Comparison of ENCODE assay signal across 14 cellular contexts in the genomic region with DNA sequence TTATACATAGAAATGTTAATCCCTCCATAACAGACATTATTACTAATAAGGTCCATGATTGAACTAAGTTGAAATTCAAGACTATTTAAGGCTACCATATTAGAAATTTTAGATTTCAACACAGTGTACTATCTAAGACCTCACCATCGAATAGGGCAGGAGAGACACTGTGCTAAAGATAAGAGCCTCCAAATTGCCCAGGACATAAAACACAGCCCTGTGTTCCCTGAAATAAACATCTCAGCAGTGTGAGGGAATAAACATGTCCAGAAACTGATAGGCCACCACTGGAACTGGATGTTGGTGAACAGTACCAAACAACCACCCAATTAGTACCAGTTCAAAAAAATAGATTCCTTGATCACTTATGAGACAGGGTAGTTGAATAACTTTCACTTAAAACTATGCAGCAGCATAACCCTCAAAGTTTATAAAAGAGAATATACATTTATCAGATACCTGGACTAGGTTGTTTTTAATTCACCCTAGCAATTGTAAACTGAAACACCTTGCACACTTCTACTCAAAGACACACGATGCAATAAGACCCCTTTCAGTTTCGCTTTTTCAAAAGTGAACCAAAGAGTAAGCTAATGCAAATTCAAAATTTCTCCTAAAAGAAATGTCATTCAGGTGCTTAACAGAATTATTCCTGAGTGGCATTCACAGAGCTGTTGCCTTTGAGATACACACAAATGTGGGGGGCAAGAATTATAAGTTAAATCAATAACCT. TPM values are rescaled to one million over a fixed set of nuclear protein-coding genes. Genes with fewer than 3 reads are reported as not detected.
A peak's percentile ranks its signal among the peaks of the same experiment; 100 is the strongest.
DNase-seq lines count a peak whose midpoint lies in the region; ATAC-seq and TF ChIP-seq lines count a peak whose summit lies in the region.
"Had no signal": no experiment of that assay in that cellular context is flagged by ENCODE, and none has a peak within 500 bp of the region (broad histone marks: within the 10 kb centered on the region; RNA-seq: fewer than 3 reads in every experiment).

No MANE protein-coding gene starts in this region.

- peak; percentile 37 for DNase-seq in GM12865 (ENCODE audit: low read depth)
- DNase-seq in effector memory CD8-positive, alpha-beta T cell: no peak
- no peak for DNase-seq in anterior cingulate cortex (lab: John Stamatoyannopoulos, UW)
- no peak for DNase-seq in NCI-H1105 (lab: John Stamatoyannopoulos, UW)
- DNase-seq in activated naive CD4-positive, alpha-beta T cell treated with anti-CD3 and anti-CD28 coated beads for 36 hours: no peak
- no peak for DNase-seq in mesothelial cell of epicardium (ENCODE audit: low spot score in 2 of 2, unreplicated experiment in 2 of 2)
- DNase-seq: colonic mucosa, NCI-H1092 treated with DMSO at 0.1 percent for 48 hours, NCI-H446, right lobe of liver had no signal

- no peaks in the 10 kb centered on the region for H3K9me3 Mint-ChIP-seq in effector memory CD8-positive, alpha-beta T cell
- no peaks in the 10 kb centered on the region for H3K9me3 Mint-ChIP-seq in activated naive CD4-positive, alpha-beta T cell treated with anti-CD3 and anti-CD28 coated beads for 36 hours
- no peaks in the 10 kb centered on the region for H3K9me3 Mint-ChIP-seq in mesothelial cell of epicardium
- H3K9me3 Mint-ChIP-seq: neural crest cell had no signal

- H3K4me3 Mint-ChIP-seq in effector memory CD8-positive, alpha-beta T cell: peak overlapping the region; percentile 11 to 67
- no peak overlapping the region for H3K4me3 Mint-ChIP-seq in activated naive CD4-positive, alpha-beta T cell treated with anti-CD3 and anti-CD28 coated beads for 36 hours
- no peak overlapping the region for H3K4me3 Mint-ChIP-seq in mesothelial cell of epicardium
- H3K4me3 Mint-ChIP-seq: neural crest cell had no signal

- H3K4me1 Mint-ChIP-seq in effector memory CD8-positive, alpha-beta T cell (ENCODE audit: low read depth in 2 of 2): peaks cover 4 to 24% of the 10 kb centered on the region in 2 donors
- no peaks in the 10 kb centered on the region for H3K4me1 Mint-ChIP-seq in activated naive CD4-positive, alpha-beta T cell treated with anti-CD3 and anti-CD28 coated beads for 36 hours (ENCODE audit: low read depth)
- H3K4me1 Mint-ChIP-seq in mesothelial cell of epicardium: no peaks in the 10 kb centered on the region

- TF ChIP-seq CTCF in GM12865 (IDR thresholded peaks at IDR 0.05; ENCODE audit: insufficient read depth, low read depth, low read length, missing control alignments) (no peak), mesothelial cell of epicardium (IDR thresholded peaks at IDR 0.05; ENCODE audit: unreplicated experiment) (no peak)

- intact Hi-C loops in activated naive CD4-positive, alpha-beta T cell treated with anti-CD3 and anti-CD28 coated beads for 36 hours (cut with micrococcal nuclease): no loop called here

- CTCF ChIA-PET in activated naive CD4-positive, alpha-beta T cell treated with anti-CD3 and anti-CD28 coated beads for 36 hours (lab: Charles Lee): no interaction called here

- H3K4me3 ChIP-seq in GM12865 (ENCODE audit: low read depth, low read length): peak overlapping the region; percentile 8
- H3K4me3 ChIP-seq: BLaER1 treated with 17β-estradiol and CSF1 and Interleukin-3, amounts not matched to agents 10 nM and 100 nM; colonic mucosa; right lobe of liver had no signal

- ATAC-seq in GM19438 (IDR thresholded peaks at IDR 0.05; ENCODE audit: low read depth, unreplicated experiment) (peak; percentile 42), HG03520 (IDR thresholded peaks at IDR 0.05; ENCODE audit: unreplicated experiment) (peak; percentile 36)
- ATAC-seq in effector memory CD8-positive, alpha-beta T cell (replicated peaks): peak; percentile 49
- ATAC-seq: right lobe of liver had no signal

- peak overlapping the region; percentile 70 to 87 for H3K27ac Mint-ChIP-seq in effector memory CD8-positive, alpha-beta T cell
- no peak overlapping the region for H3K27ac Mint-ChIP-seq in activated naive CD4-positive, alpha-beta T cell treated with anti-CD3 and anti-CD28 coated beads for 36 hours
- no peak overlapping the region for H3K27ac Mint-ChIP-seq in mesothelial cell of epicardium

- peaks cover 31% of the 10 kb centered on the region for H3K36me3 Mint-ChIP-seq in effector memory CD8-positive, alpha-beta T cell (ENCODE audit: insufficient read depth)
- H3K36me3 Mint-ChIP-seq in activated naive CD4-positive, alpha-beta T cell treated with anti-CD3 and anti-CD28 coated beads for 36 hours (ENCODE audit: low read depth): peaks cover 16% of the 10 kb centered on the region
- peaks cover 20% of the 10 kb centered on the region for H3K36me3 Mint-ChIP-seq in mesothelial cell of epicardium

- H3K27me3 Mint-ChIP-seq in effector memory CD8-positive, alpha-beta T cell: no peaks in the 10 kb centered on the region
- H3K27me3 Mint-ChIP-seq in activated naive CD4-positive, alpha-beta T cell treated with anti-CD3 and anti-CD28 coated beads for 36 hours (ENCODE audit: low read depth): no peaks in the 10 kb centered on the region
- no peaks in the 10 kb centered on the region for H3K27me3 Mint-ChIP-seq in mesothelial cell of epicardium (ENCODE audit: low read depth)

RNA-seq across cellular contexts. Expression of gene USP28, which starts 34.3 kb away (rescaled TPM):
- total RNA-seq in activated naive CD4-positive, alpha-beta T cell treated with anti-CD3 and anti-CD28 coated beads for 36 hours: 10 to 100 TPM; 26.1 to 26.8 TPM
- 42.3 to 47.6 TPM (median 44.1 TPM) in 3 replicates for total RNA-seq in mesothelial cell of epicardium

Comparison
In these comparisons a context has a peak if more than half of its experiments do, and no peak if none do; other contexts are left out.
1. H3K27ac Mint-ChIP-seq: peak in effector memory CD8-positive, alpha-beta T cell (2 of 2); none in activated naive CD4-positive, alpha-beta T cell treated with anti-CD3 and anti-CD28 coated beads for 36 hours (single experiment) and mesothelial cell of epicardium (single experiment).
2. H3K4me3 Mint-ChIP-seq: peak in effector memory CD8-positive, alpha-beta T cell (2 of 2); none in activated naive CD4-positive, alpha-beta T cell treated with anti-CD3 and anti-CD28 coated beads for 36 hours (single experiment) and mesothelial cell of epicardium (single experiment).
3. Peak in every context shown above with its lines, with median percentiles within 50 percentile points of each other: ATAC-seq.